In genomic region chr10:103554488-103555320, GRCh38 we compare ENCODE assay signal across 8 cellular contexts.
DNase-seq lines count a peak whose midpoint lies in the region; ATAC-seq and FAIRE-seq lines count a peak whose summit lies in the region.

No MANE protein-coding gene starts in this region.

- CTCF ChIA-PET in activated naive CD4-positive, alpha-beta T cell treated with anti-CD3 and anti-CD28 coated beads, Interleukin-2, amount 10 ng/mL, durations not matched to agents 7 days and 5 days (lab: Charles Lee) = interaction anchor here (1.2 to 3.9 kb wide), 3 partner anchors 10 to 29 kb away, joined by 5 to 16 read pairs (median 5); no protein-coding TSS in a partner anchor

- H3K36me3 Mint-ChIP-seq in activated naive CD4-positive, alpha-beta T cell treated with anti-CD3 and anti-CD28 coated beads, Interleukin-2, amount 10 ng/mL, durations not matched to agents 7 days and 5 days = no peaks in the 10 kb centered on the region

- no peaks in the 10 kb centered on the region for H3K9me3 Mint-ChIP-seq in activated naive CD4-positive, alpha-beta T cell treated with anti-CD3 and anti-CD28 coated beads, Interleukin-2, amount 10 ng/mL, durations not matched to agents 7 days and 5 days

- DNase-seq in SIG-M5 treated with dmso at 0.1 percent for 504 hours (lab: John Stamatoyannopoulos, UW; ENCODE audit: unreplicated experiment) = peak; percentile 60
- no peak for DNase-seq in SIG-M5 (lab: John Stamatoyannopoulos, UW)
- DNase-seq in NCI-H2227 treated with DMSO at 0.1 percent for 48 hours (lab: John Stamatoyannopoulos, UW) = peak; percentile 12
- peak; percentile 53 for DNase-seq in activated naive CD4-positive, alpha-beta T cell treated with anti-CD3 and anti-CD28 coated beads, Interleukin-2, amount 10 ng/mL, durations not matched to agents 7 days and 5 days
- peak; percentile 55 to 75 for DNase-seq in frontal cortex (ENCODE audit: low spot score in 2 of 2)
- peak; percentile 72 for DNase-seq in occipital lobe (lab: John Stamatoyannopoulos, UW)

- H3K4me3 Mint-ChIP-seq in activated naive CD4-positive, alpha-beta T cell treated with anti-CD3 and anti-CD28 coated beads, Interleukin-2, amount 10 ng/mL, durations not matched to agents 7 days and 5 days = peak overlapping the region; percentile 62

- H3K27ac Mint-ChIP-seq in activated naive CD4-positive, alpha-beta T cell treated with anti-CD3 and anti-CD28 coated beads, Interleukin-2, amount 10 ng/mL, durations not matched to agents 7 days and 5 days = peak overlapping the region; percentile 67

- no peak for ATAC-seq in GM21360 (IDR thresholded peaks at IDR 0.05; ENCODE audit: unreplicated experiment)
- no peak for ATAC-seq in GM19455 (IDR thresholded peaks at IDR 0.05; ENCODE audit: unreplicated experiment)

- peaks cover 10% of the 10 kb centered on the region for H3K4me1 Mint-ChIP-seq in activated naive CD4-positive, alpha-beta T cell treated with anti-CD3 and anti-CD28 coated beads, Interleukin-2, amount 10 ng/mL, durations not matched to agents 7 days and 5 days

- H3K27me3 Mint-ChIP-seq in activated naive CD4-positive, alpha-beta T cell treated with anti-CD3 and anti-CD28 coated beads, Interleukin-2, amount 10 ng/mL, durations not matched to agents 7 days and 5 days = peaks cover 81% of the 10 kb centered on the region

- FAIRE-seq in frontal cortex (lab: Jason Lieb, UNC) = no peak
